Comparison of ENCODE assay signal across 19 cellular contexts in the genomic region with DNA sequence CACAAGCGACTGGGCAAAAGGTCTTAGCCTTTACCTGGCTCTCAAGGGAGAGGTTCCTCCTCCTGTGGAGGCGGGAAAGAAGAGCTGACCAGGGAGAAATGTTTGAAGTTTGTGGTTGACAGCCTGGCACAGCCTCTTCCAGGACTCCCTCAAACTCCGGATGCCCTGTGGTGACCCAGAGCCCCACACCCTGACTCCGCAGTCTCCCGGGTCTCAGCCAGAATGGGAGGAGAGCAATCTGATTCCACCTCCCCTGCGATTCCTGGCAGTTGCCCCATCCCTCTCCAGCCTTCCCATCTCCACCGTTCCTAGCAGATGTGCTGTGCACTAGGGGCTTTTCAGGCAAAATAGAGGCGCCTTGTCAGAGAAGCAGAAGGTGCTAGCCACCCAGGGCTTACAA. TPM values are rescaled to one million over a fixed set of nuclear protein-coding genes. Genes with fewer than 3 reads are reported as not detected.
DNase-seq lines count a peak whose midpoint lies in the region; ATAC-seq and TF ChIP-seq lines count a peak whose summit lies in the region.
"Had no signal": no experiment of that assay in that cellular context is flagged by ENCODE, and none has a peak within 500 bp of the region (broad histone marks: within the 10 kb centered on the region; RNA-seq: fewer than 3 reads in every experiment).

No MANE protein-coding gene starts in this region.

- H2BK5ac ChIP-seq in neuronal stem cell (ENCODE audit: low read length) = peak overlapping the region; percentile 4

- H3K4me3 Mint-ChIP-seq in GM23338 = no peak overlapping the region

- no peaks in the 10 kb centered on the region for H3F3A ChIP-seq in GM23338 (replicated peaks; ENCODE audit: low read depth)

- H3K4me2 ChIP-seq in GM23338 (no peak overlapping the region), neuronal stem cell (ENCODE audit: insufficient read depth, low read length, poor library complexity, severe bottlenecking) (no peak overlapping the region)
- H3K4me2 ChIP-seq: PC-9 had no signal

- H3K9ac ChIP-seq in neuronal stem cell (ENCODE audit: low read depth, low read length, poor library complexity) = no peak overlapping the region

- H2AK5ac ChIP-seq in neuronal stem cell (ENCODE audit: low read depth, low read length) = peak overlapping the region; percentile 1

- H3K36me3 Mint-ChIP-seq in GM23338 (ENCODE audit: low read depth) = no peaks in the 10 kb centered on the region

- H3K79me1 ChIP-seq in neuronal stem cell (ENCODE audit: low read depth, low read length) = no peaks in the 10 kb centered on the region

- no peak for TF ChIP-seq CTCF in GM23338 (conservative IDR thresholded peaks at IDR 0.05; ENCODE audit: low read depth in 2 of 2)

- H4K91ac ChIP-seq in neuronal stem cell (ENCODE audit: low read depth, low read length, poor library complexity) = no peak overlapping the region

- H4K8ac ChIP-seq in neuronal stem cell (ENCODE audit: low read depth, low read length) = no peak overlapping the region

- H2AFZ ChIP-seq in GM23338 (peak overlapping the region; percentile 43; the same call in 1 of the 2 replicates), neuronal stem cell (ENCODE audit: low read length) (no peak overlapping the region)
- H2AFZ ChIP-seq: PC-9 had no signal

- H2BK12ac ChIP-seq in neuronal stem cell (ENCODE audit: low read length) = no peak overlapping the region

- no peak overlapping the region for H3K4me3 ChIP-seq in GM23338
- H3K4me3 ChIP-seq in neuronal stem cell (ENCODE audit: low read length in 2 of 2) = no peak overlapping the region
- H3K4me3 ChIP-seq in effector memory CD4-positive, alpha-beta T cell (ENCODE audit: insufficient read depth, low read depth, low read length, poor library complexity, severe bottlenecking) = no peak overlapping the region
- H3K4me3 ChIP-seq: GM12878, PC-9 had no signal

- H3K4me1 Mint-ChIP-seq in GM23338 = peaks cover 25% of the 10 kb centered on the region

- H3K27me3 ChIP-seq in GM23338 (ENCODE audit: insufficient read depth) (peaks cover under 1% of the 10 kb centered on the region; the same call in 1 of the 2 replicates), neuronal stem cell (ENCODE audit: control insufficient read depth in 3 of 3, insufficient read depth in 3 of 3, low read depth in 1 of 3, low read length in 3 of 3) (no peaks in the 10 kb centered on the region)
- H3K27me3 ChIP-seq in effector memory CD4-positive, alpha-beta T cell (replicated peaks; ENCODE audit: control insufficient read depth, insufficient read depth, low read length, poor library complexity, severe bottlenecking) = no peaks in the 10 kb centered on the region

- no peak overlapping the region for H3K18ac ChIP-seq in neuronal stem cell (ENCODE audit: low read length)

- peaks cover 15% of the 10 kb centered on the region for H3K27me3 Mint-ChIP-seq in GM23338 (ENCODE audit: insufficient read depth, low read depth, poor library complexity)

- no peak for ATAC-seq in GM23338
- no peak for ATAC-seq in GM19328 (IDR thresholded peaks at IDR 0.05; ENCODE audit: unreplicated experiment)
- ATAC-seq: GM12878 had no signal

- H2BK120ac ChIP-seq in neuronal stem cell (ENCODE audit: low read depth, low read length) = no peak overlapping the region

- no peaks in the 10 kb centered on the region for H3K9me2 ChIP-seq in GM23338 (ENCODE audit: insufficient read depth)

- no peaks in the 10 kb centered on the region for H3K9me3 ChIP-seq in neuronal stem cell (replicated peaks in 1 of 2; ENCODE audit: control insufficient read depth in 2 of 2, insufficient read depth in 1 of 2, low read depth in 1 of 2, low read length in 2 of 2)
- no peaks in the 10 kb centered on the region for H3K9me3 ChIP-seq in effector memory CD4-positive, alpha-beta T cell (ENCODE audit: control insufficient read depth, low read length)

- H3K27ac ChIP-seq in GM23338 (ENCODE audit: low read depth) (no peak overlapping the region), neuronal stem cell (replicated peaks; ENCODE audit: low read length) (no peak overlapping the region)
- H3K27ac ChIP-seq in effector memory CD4-positive, alpha-beta T cell (ENCODE audit: insufficient read depth, low read length, poor library complexity, severe bottlenecking) = no peak overlapping the region
- H3K27ac ChIP-seq: C4-2B, PC-9 had no signal

- H3K4ac ChIP-seq in neuronal stem cell (ENCODE audit: low read length) = no peak overlapping the region

- no peaks in the 10 kb centered on the region for H3K4me1 ChIP-seq in GM23338 (ENCODE audit: insufficient read depth)
- H3K4me1 ChIP-seq in neuronal stem cell (ENCODE audit: control insufficient read depth in 2 of 2, insufficient read depth in 1 of 2, low read depth in 1 of 2, low read length in 2 of 2) = peaks cover 24 to 29% of the 10 kb centered on the region in 2 donors
- no peaks in the 10 kb centered on the region for H3K4me1 ChIP-seq in effector memory CD4-positive, alpha-beta T cell (ENCODE audit: control insufficient read depth, insufficient read depth, low read length, poor library complexity, severe bottlenecking)

- no peak overlapping the region for H2BK15ac ChIP-seq in neuronal stem cell (ENCODE audit: low read length)

- no peaks in the 10 kb centered on the region for H3K9me3 Mint-ChIP-seq in GM23338

- H4K20me1 ChIP-seq in GM23338 (replicated peaks; ENCODE audit: insufficient read depth) = no peaks in the 10 kb centered on the region

- H3K23ac ChIP-seq in neuronal stem cell (ENCODE audit: low read depth, low read length, poor library complexity) = no peak overlapping the region

- no peaks in the 10 kb centered on the region for H3K36me3 ChIP-seq in GM23338 (ENCODE audit: insufficient read depth)
- no peaks in the 10 kb centered on the region for H3K36me3 ChIP-seq in neuronal stem cell (replicated peaks in 1 of 2; ENCODE audit: control insufficient read depth in 2 of 2, insufficient read depth in 2 of 2, low read length in 2 of 2)
- H3K36me3 ChIP-seq in effector memory CD4-positive, alpha-beta T cell (ENCODE audit: control insufficient read depth, insufficient read depth, low read length) = no peaks in the 10 kb centered on the region

- no CpG with 5 or more reads among the region's 8 CpGs for WGBS in neuronal stem cell (ENCODE audit: extremely low coverage in 2 of 2, insufficient read length in 2 of 2, insufficient replicate concordance in 1 of 2), 2 donors

- no peak overlapping the region for H3K14ac ChIP-seq in neuronal stem cell (ENCODE audit: low read length)

- no peak overlapping the region for H3K27ac Mint-ChIP-seq in GM23338

- H3K79me2 ChIP-seq in GM23338 (replicated peaks; ENCODE audit: insufficient read depth) = no peaks in the 10 kb centered on the region

- peak; percentile 44 for DNase-seq in A172 (ENCODE audit: low spot score)
- DNase-seq in GM23338 (ENCODE audit: low spot score) = no peak
- peak; percentile 32 for DNase-seq in UCSD-AML1 (lab: John Stamatoyannopoulos, UW; ENCODE audit: unreplicated experiment)
- DNase-seq in neuronal stem cell (ENCODE audit: low spot score) = no peak
- no peak for DNase-seq in NCI-H1048 (lab: John Stamatoyannopoulos, UW)
- no peak for DNase-seq in effector memory CD4-positive, alpha-beta T cell
- DNase-seq in Ammon's horn (ENCODE audit: low spot score) = no peak
- DNase-seq: EL, KG1, NCI-H1417 treated with DMSO at 0.1 percent for 48 hours, NCI-H187 treated with DMSO at 0.1 percent for 48 hours, NCI-H2227 treated with DMSO at 0.1 percent for 48 hours, NCI-H524, NCI-H82 had no signal

TF ChIP-seq in GM23338, 12 proteins besides CTCF, POLR2A, EP300 and RAD21 (continues in another document):
- TF ChIP-seq CREB1 (CRISPR knock-in tag; IDR thresholded peaks at IDR 0.05; ENCODE audit: low read depth) = no peak
- no peak for TF ChIP-seq ZNF114 (CRISPR knock-in tag; IDR thresholded peaks at IDR 0.05)
- no peak for TF ChIP-seq ZNF331 (CRISPR knock-in tag; IDR thresholded peaks at IDR 0.05; ENCODE audit: low read depth)
- TF ChIP-seq EZH2phosphoT487 (IDR thresholded peaks at IDR 0.05; ENCODE audit: unreplicated experiment) = no peak
- TF ChIP-seq, protein P1, sequence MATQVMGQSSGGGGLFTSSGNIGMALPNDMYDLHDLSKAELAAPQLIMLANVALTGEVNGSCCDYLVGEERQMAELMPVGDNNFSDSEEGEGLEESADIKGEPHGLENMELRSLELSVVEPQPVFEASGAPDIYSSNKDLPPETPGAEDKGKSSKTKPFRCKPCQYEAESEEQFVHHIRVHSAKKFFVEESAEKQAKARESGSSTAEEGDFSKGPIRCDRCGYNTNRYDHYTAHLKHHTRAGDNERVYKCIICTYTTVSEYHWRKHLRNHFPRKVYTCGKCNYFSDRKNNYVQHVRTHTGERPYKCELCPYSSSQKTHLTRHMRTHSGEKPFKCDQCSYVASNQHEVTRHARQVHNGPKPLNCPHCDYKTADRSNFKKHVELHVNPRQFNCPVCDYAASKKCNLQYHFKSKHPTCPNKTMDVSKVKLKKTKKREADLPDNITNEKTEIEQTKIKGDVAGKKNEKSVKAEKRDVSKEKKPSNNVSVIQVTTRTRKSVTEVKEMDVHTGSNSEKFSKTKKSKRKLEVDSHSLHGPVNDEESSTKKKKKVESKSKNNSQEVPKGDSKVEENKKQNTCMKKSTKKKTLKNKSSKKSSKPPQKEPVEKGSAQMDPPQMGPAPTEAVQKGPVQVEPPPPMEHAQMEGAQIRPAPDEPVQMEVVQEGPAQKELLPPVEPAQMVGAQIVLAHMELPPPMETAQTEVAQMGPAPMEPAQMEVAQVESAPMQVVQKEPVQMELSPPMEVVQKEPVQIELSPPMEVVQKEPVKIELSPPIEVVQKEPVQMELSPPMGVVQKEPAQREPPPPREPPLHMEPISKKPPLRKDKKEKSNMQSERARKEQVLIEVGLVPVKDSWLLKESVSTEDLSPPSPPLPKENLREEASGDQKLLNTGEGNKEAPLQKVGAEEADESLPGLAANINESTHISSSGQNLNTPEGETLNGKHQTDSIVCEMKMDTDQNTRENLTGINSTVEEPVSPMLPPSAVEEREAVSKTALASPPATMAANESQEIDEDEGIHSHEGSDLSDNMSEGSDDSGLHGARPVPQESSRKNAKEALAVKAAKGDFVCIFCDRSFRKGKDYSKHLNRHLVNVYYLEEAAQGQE (IDR thresholded peaks at IDR 0.05; ENCODE audit: unreplicated experiment) = no peak

RNA-seq across cellular contexts. Expression of a gene that starts 5.5 kb away (rescaled TPM):
- total RNA-seq in A172 (2014; rRNA removed; shearing (Covaris generic)) = not detected in 2 replicates
- total RNA-seq in GM23338 (2014; rRNA removed; shearing (Covaris generic)) = not detected in 2 replicates
- 0.21 TPM in 1 of 2 replicates, not detected in the other for polyA plus RNA-seq in GM23338 (2016; fragmentation: Nextera tagmentation; extraction: Ambion mirVana)
- polyA plus RNA-seq in neuronal stem cell (2013, experiment 1 of 2) = 0.04 TPM
- not detected for polyA plus RNA-seq in neuronal stem cell (2013, experiment 2 of 2)
- total RNA-seq: HepG2, PC-9 had no signal
- polyA plus RNA-seq: HepG2 had no signal

RNA-seq across cellular contexts. Expression of a gene that starts 55.2 kb away (rescaled TPM):
- total RNA-seq in A172 (2014; rRNA removed; shearing (Covaris generic)) = 0.72 and 1.3 TPM in 2 replicates
- total RNA-seq in GM23338 (2014; rRNA removed; shearing (Covaris generic)) = 3.9 and 5.2 TPM in 2 replicates
- polyA plus RNA-seq in GM23338 (2016; fragmentation: Nextera tagmentation; extraction: Ambion mirVana) = 1.4 and 2.1 TPM in 2 replicates
- 1.3 TPM for polyA plus RNA-seq in neuronal stem cell (2013, experiment 1 of 2)
- polyA plus RNA-seq in neuronal stem cell (2013, experiment 2 of 2) = 1.1 TPM

RNA-seq across cellular contexts. Expression of a gene that starts 57.5 kb away (rescaled TPM):
- total RNA-seq in A172 (2014; rRNA removed; shearing (Covaris generic)) = not detected in 2 replicates
- 0.27 and 0.35 TPM in 2 replicates for total RNA-seq in GM23338 (2014; rRNA removed; shearing (Covaris generic))
- 0.07 and 0.36 TPM in 2 replicates for polyA plus RNA-seq in GM23338 (2016; fragmentation: Nextera tagmentation; extraction: Ambion mirVana)
- polyA plus RNA-seq in neuronal stem cell (2013, experiment 1 of 2) = 0.68 TPM
- polyA plus RNA-seq in neuronal stem cell (2013, experiment 2 of 2) = 0.57 TPM
- total RNA-seq: HepG2, PC-9 had no signal
- polyA plus RNA-seq: HepG2 had no signal

Comparison
In these comparisons a context has a peak if more than half of its experiments do, and no peak if none do; other contexts are left out.
1. DNase-seq: peak in A172 (single experiment) and UCSD-AML1 (single experiment); none in GM23338 (single experiment), neuronal stem cell (single experiment), NCI-H1048 (single experiment), effector memory CD4-positive, alpha-beta T cell (0 of 3) and Ammon's horn (single experiment).